In the genomic region with DNA sequence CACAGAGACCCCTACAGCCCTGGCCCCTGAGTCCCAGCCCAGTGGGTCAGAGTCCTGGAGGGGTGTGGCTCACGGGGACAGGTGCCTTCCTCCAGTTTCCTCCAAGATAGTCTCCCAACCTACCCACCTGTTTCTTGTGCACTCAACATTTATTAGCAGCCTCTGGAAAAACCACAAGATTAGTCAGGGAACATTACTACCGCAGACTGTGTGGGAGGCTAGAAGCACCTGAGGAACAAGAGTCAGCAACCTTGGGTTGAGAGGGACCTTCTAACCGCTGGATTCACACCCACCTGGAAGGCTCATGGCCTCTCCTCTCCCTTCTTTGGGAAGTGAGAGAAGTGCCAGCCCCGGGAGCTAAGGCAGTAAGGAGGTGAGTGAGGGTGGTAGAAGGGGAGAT, we compare ENCODE assay signal across 18 cellular contexts.
"Had no signal": no experiment of that assay in that cellular context is flagged by ENCODE, and none has a peak within 500 bp of the region (broad histone marks: within the 10 kb centered on the region; RNA-seq: fewer than 3 reads in every experiment).

No MANE protein-coding gene starts in this region.

- H3K27me3 ChIP-seq: brain microvascular endothelial cell, left lung, tibial artery, uterus had no signal

- H3K27ac Mint-ChIP-seq: activated B cell treated with CpG ODN at 0.5 μM for 24 hours; activated CD8-positive, alpha-beta T cell treated with anti-CD3 and anti-CD28 coated beads for 36 hours; activated naive CD8-positive, alpha-beta T cell treated with anti-CD3 and anti-CD28 coated beads for 36 hours; activated T-cell treated with anti-CD3 and anti-CD28 coated beads, Interleukin-2, amount 50 U/mL, for 72 hours; endodermal cell; stimulated activated naive B cell treated with anti-CD40 and anti-IgM and Interleukin-4, amounts not matched to agents 10 μg/mL and 1 μg/mL and 100 μg/mL, for 72 hours had no signal

- DNase-seq: activated B cell treated with CpG ODN at 0.5 μM for 24 hours; activated CD4-positive, alpha-beta T cell treated with anti-CD3 and anti-CD28 coated beads for 48 hours; activated CD8-positive, alpha-beta memory T cell treated with anti-CD3 and anti-CD28 coated beads, Interleukin-2, amount 50 U/mL, for 48 hours; activated CD8-positive, alpha-beta T cell treated with anti-CD3 and anti-CD28 coated beads for 36 hours; activated gamma-delta T cell treated with Interleukin-2 at 50 U/mL for 16 hours; activated naive CD8-positive, alpha-beta T cell treated with anti-CD3 and anti-CD28 coated beads for 36 hours; activated T-cell treated with anti-CD3 and anti-CD28 coated beads, Interleukin-2, amount 50 U/mL, for 72 hours; brain microvascular endothelial cell; endodermal cell; islet precursor cell; left lung; stimulated activated CD4-positive, alpha-beta T cell treated with anti-CD3 and anti-CD28 coated beads, Interleukin-12 subunit alpha, Interleukin-12 subunit beta, amount 100 ng/mL, for 4 hours; stimulated activated CD4-positive, alpha-beta T cell treated with anti-CD3 and anti-CD28 coated beads, Interleukin-2, amount 100 ng/mL, for 24 hours; stimulated activated naive B cell treated with anti-CD40 and anti-IgM and Interleukin-4, amounts not matched to agents 10 μg/mL and 1 μg/mL and 100 μg/mL, for 72 hours; uterus had no signal

- H3K4me1 ChIP-seq: left lung, prostate gland had no signal

- H3K4me3 Mint-ChIP-seq: activated B cell treated with CpG ODN at 0.5 μM for 24 hours; activated CD8-positive, alpha-beta T cell treated with anti-CD3 and anti-CD28 coated beads for 36 hours; activated naive CD8-positive, alpha-beta T cell treated with anti-CD3 and anti-CD28 coated beads for 36 hours; activated T-cell treated with anti-CD3 and anti-CD28 coated beads, Interleukin-2, amount 50 U/mL, for 72 hours; endodermal cell; neural crest cell; stimulated activated naive B cell treated with anti-CD40 and anti-IgM and Interleukin-4, amounts not matched to agents 10 μg/mL and 1 μg/mL and 100 μg/mL, for 72 hours had no signal

- H3K27me3 Mint-ChIP-seq: activated B cell treated with CpG ODN at 0.5 μM for 24 hours; activated CD8-positive, alpha-beta T cell treated with anti-CD3 and anti-CD28 coated beads for 36 hours; activated naive CD8-positive, alpha-beta T cell treated with anti-CD3 and anti-CD28 coated beads for 36 hours; stimulated activated naive B cell treated with anti-CD40 and anti-IgM and Interleukin-4, amounts not matched to agents 10 μg/mL and 1 μg/mL and 100 μg/mL, for 72 hours had no signal

- H3K27ac ChIP-seq: brain microvascular endothelial cell, left lung, prostate gland, tibial artery, uterus had no signal

- H3K36me3 ChIP-seq: prostate gland, uterus had no signal

- H3K9me3 Mint-ChIP-seq: activated B cell treated with CpG ODN at 0.5 μM for 24 hours; activated CD8-positive, alpha-beta T cell treated with anti-CD3 and anti-CD28 coated beads for 36 hours; activated naive CD8-positive, alpha-beta T cell treated with anti-CD3 and anti-CD28 coated beads for 36 hours; activated T-cell treated with anti-CD3 and anti-CD28 coated beads, Interleukin-2, amount 50 U/mL, for 72 hours; endodermal cell; neural crest cell; stimulated activated naive B cell treated with anti-CD40 and anti-IgM and Interleukin-4, amounts not matched to agents 10 μg/mL and 1 μg/mL and 100 μg/mL, for 72 hours had no signal

- H3K9me3 ChIP-seq: left lung, prostate gland, tibial artery, uterus had no signal

- ATAC-seq: activated CD8-positive, alpha-beta T cell treated with anti-CD3 and anti-CD28 coated beads for 36 hours; activated T-cell treated with anti-CD3 and anti-CD28 coated beads, Interleukin-2, amount 50 U/mL, for 72 hours; left lung; stimulated activated naive B cell treated with anti-CD40 and anti-IgM and Interleukin-4, amounts not matched to agents 10 μg/mL and 1 μg/mL and 100 μg/mL, for 72 hours had no signal

- H3K4me1 Mint-ChIP-seq: activated B cell treated with CpG ODN at 0.5 μM for 24 hours; stimulated activated naive B cell treated with anti-CD40 and anti-IgM and Interleukin-4, amounts not matched to agents 10 μg/mL and 1 μg/mL and 100 μg/mL, for 72 hours had no signal

- H3K4me3 ChIP-seq: left lung, prostate gland, tibial artery, uterus had no signal
